In the genomic region with DNA sequence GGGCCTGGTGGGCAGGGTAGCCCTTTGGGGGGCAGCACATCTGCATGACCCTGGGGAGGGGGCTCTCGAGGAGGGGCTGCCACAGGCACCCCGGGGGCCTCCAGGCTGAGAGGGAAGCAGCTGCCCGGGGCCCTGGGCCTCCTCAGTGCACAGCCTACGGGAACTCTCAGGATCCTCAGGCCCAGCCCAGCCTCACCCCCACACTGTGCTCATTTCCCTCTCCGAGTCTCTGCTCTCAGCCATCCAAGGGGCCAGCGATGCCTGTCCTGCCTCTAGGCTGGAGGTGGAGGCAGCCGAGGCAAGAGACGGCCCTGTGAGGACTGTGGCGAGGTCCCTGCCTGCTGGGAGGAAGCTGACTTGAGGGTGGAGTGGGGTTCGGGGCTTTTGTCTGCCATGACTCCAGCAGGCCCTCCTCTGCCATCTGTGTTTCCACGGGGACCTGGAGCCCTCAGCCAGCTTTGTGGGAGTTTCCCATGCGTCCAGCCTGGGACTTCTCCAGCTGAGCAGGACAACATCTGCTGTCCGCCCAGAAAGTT, we compare ENCODE assay signal across 1 cellular context.
TF ChIP-seq lines count a peak whose summit lies in the region.

No MANE protein-coding gene starts in this region.

TF ChIP-seq in HepG2, 621 proteins besides CTCF, POLR2A, EP300 and RAD21:
- TF ChIP-seq ARHGAP35 (CRISPR knock-in tag; IDR thresholded peaks at IDR 0.05; ENCODE audit: borderline replicate concordance), result no peak
- TF ChIP-seq, protein P1, sequence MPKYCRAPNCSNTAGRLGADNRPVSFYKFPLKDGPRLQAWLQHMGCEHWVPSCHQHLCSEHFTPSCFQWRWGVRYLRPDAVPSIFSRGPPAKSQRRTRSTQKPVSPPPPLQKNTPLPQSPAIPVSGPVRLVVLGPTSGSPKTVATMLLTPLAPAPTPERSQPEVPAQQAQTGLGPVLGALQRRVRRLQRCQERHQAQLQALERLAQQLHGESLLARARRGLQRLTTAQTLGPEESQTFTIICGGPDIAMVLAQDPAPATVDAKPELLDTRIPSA (CRISPR knock-in tag; IDR thresholded peaks at IDR 0.05; ENCODE audit: borderline replicate concordance), result no peak
- TF ChIP-seq MED1 (CRISPR knock-in tag; IDR thresholded peaks at IDR 0.05), result no peak
- TF ChIP-seq ARNT2 (CRISPR knock-in tag; IDR thresholded peaks at IDR 0.05; ENCODE audit: low read depth), result no peak
- TF ChIP-seq RBAK (CRISPR knock-in tag; IDR thresholded peaks at IDR 0.05), result no peak
- TF ChIP-seq ZC3H13 (CRISPR knock-in tag; IDR thresholded peaks at IDR 0.05), result no peak
- no peak for TF ChIP-seq ZBTB1 (CRISPR knock-in tag; IDR thresholded peaks at IDR 0.05; ENCODE audit: borderline replicate concordance)
